8 cellular contexts compared by ENCODE assay signal in genomic region chr6:26322645-26323482, GRCh38. TPM values are rescaled to one million over a fixed set of nuclear protein-coding genes. Genes with fewer than 3 reads are reported as not detected.
DNase-seq lines count a peak whose midpoint lies in the region; ATAC-seq, FAIRE-seq and TF ChIP-seq lines count a peak whose summit lies in the region.

No MANE protein-coding gene starts in this region.

- 33 to 34% methylated on average over 21 of the region's 21 CpGs for WGBS in GM23248 (ENCODE audit: low coverage in 1 of 2, low lambda C conversion rate in 2 of 2, missing lambda C conversion rate in 2 of 2), 2 experiments

- H3K27me3 Mint-ChIP-seq in CD8-positive, alpha-beta T cell (ENCODE audit: low read depth): peaks cover 15% of the 10 kb centered on the region
- peaks cover 13% of the 10 kb centered on the region for H3K27me3 Mint-ChIP-seq in T-helper 17 cell

- H3K79me2 ChIP-seq in GM23248 (ENCODE audit: insufficient read depth): no peaks in the 10 kb centered on the region

- peak overlapping the region; percentile 96 for H2AFZ ChIP-seq in GM23248

- H4K20me1 ChIP-seq in GM23248 (ENCODE audit: insufficient read depth): no peaks in the 10 kb centered on the region

- TF ChIP-seq CTCF in CD8-positive, alpha-beta T cell (IDR thresholded peaks at IDR 0.05): no peak
- TF ChIP-seq CTCF in bronchial epithelial cell (IDR thresholded peaks at IDR 0.05; ENCODE audit: insufficient read depth, low read length, severe bottlenecking): no peak

- in situ Hi-C loops in GM23248 (cut with MboI): loop anchor here (25.0 kb wide), 1 partner anchor 814 kb away; a partner anchor contains a TSS

- H3F3A ChIP-seq in GM23248 (ENCODE audit: insufficient read depth): peaks cover 36% of the 10 kb centered on the region

- no peak overlapping the region for H3K27ac ChIP-seq in CD8-positive, alpha-beta T cell (ENCODE audit: low read depth, low read length)
- H3K27ac ChIP-seq in GM23248: peak overlapping the region; percentile 62

- H3K36me3 ChIP-seq in CD8-positive, alpha-beta T cell (ENCODE audit: insufficient read depth, low read length): no peaks in the 10 kb centered on the region
- no peaks in the 10 kb centered on the region for H3K36me3 ChIP-seq in GM23248 (ENCODE audit: low read depth)
- H3K36me3 ChIP-seq in bronchial epithelial cell (ENCODE audit: control insufficient read depth, insufficient read depth, low read length): no peaks in the 10 kb centered on the region

- peak overlapping the region; percentile 75 for H3K9ac ChIP-seq in GM23248

- H3K4me1 Mint-ChIP-seq in CD8-positive, alpha-beta T cell (ENCODE audit: low read depth): peaks cover 24% of the 10 kb centered on the region
- peaks cover 24% of the 10 kb centered on the region for H3K4me1 Mint-ChIP-seq in T-helper 17 cell

- CTCF ChIA-PET in CD8-positive, alpha-beta T cell (lab: Charles Lee): interaction anchor here (0.7 to 6.3 kb wide), 13 partner anchors 8 to 249 kb away, joined by 3 to 24 read pairs (median 4); a partner anchor contains a TSS

- no peaks in the 10 kb centered on the region for H3K36me3 Mint-ChIP-seq in CD8-positive, alpha-beta T cell
- no peaks in the 10 kb centered on the region for H3K36me3 Mint-ChIP-seq in T-helper 17 cell (ENCODE audit: low read depth)

- peaks cover 5% of the 10 kb centered on the region for H3K4me1 ChIP-seq in CD8-positive, alpha-beta T cell (ENCODE audit: insufficient read depth, low read length)
- no peaks in the 10 kb centered on the region for H3K4me1 ChIP-seq in GM23248 (ENCODE audit: insufficient read depth)

- peak; percentile 65 for ATAC-seq in CD8-positive, alpha-beta T cell
- peak; percentile 67 for ATAC-seq in T-helper 17 cell

- intact Hi-C loops in CD8-positive, alpha-beta T cell (cut with DNase I, micrococcal nuclease): loop anchor here (1.0 to 10.0 kb wide), 6 partner anchors 10 to 1572 kb away; a partner anchor contains a TSS

- peak overlapping the region; percentile 64 for H3K4me3 ChIP-seq in CD8-positive, alpha-beta T cell (ENCODE audit: low read depth, low read length)
- H3K4me3 ChIP-seq in GM23248: peak overlapping the region; percentile 76
- H3K4me3 ChIP-seq in bronchial epithelial cell (ENCODE audit: low read depth, low read length): peak overlapping the region; percentile 58

- H3K9me2 ChIP-seq in GM23248 (ENCODE audit: insufficient read depth): no peaks in the 10 kb centered on the region

- POLR2A ChIA-PET in CD8-positive, alpha-beta T cell (lab: Charles Lee): interaction anchor here (1.0 to 2.5 kb wide), 16 partner anchors 8 to 233 kb away, joined by 3 to 15 read pairs (median 6); partner anchors contain the start of gene HMGN4

- no peak for FAIRE-seq in bronchial epithelial cell (lab: Jason Lieb, UNC)

- H3K4me3 Mint-ChIP-seq in CD8-positive, alpha-beta T cell: peak overlapping the region; percentile 88
- peak overlapping the region; percentile 80 for H3K4me3 Mint-ChIP-seq in T-helper 17 cell

- peak overlapping the region; percentile 90 for H3K27ac Mint-ChIP-seq in CD8-positive, alpha-beta T cell
- peak overlapping the region; percentile 91 for H3K27ac Mint-ChIP-seq in T-helper 17 cell

- no peaks in the 10 kb centered on the region for H3K27me3 ChIP-seq in CD8-positive, alpha-beta T cell (ENCODE audit: insufficient read depth, low read length)
- H3K27me3 ChIP-seq in GM23248 (replicated peaks; ENCODE audit: insufficient read depth) (no peaks in the 10 kb centered on the region), bronchial epithelial cell (ENCODE audit: control insufficient read depth, insufficient read depth, low read length) (no peaks in the 10 kb centered on the region)

- peak overlapping the region; percentile 63 for H3K4me2 ChIP-seq in GM23248 (ENCODE audit: unreplicated experiment)

- peak in 6 of 7 experiments; percentile 32 to 62 (median 54) for DNase-seq in CD8-positive, alpha-beta T cell
- DNase-seq in GM23248: peak; percentile 86
- DNase-seq in NCI-H187 (lab: John Stamatoyannopoulos, UW): peak; percentile 49 to 73
- DNase-seq in T-helper 17 cell: peak in 1 of 3 donors; percentile 35
- DNase-seq in bronchial epithelial cell (ENCODE audit: low read depth): peak; percentile 85
- peak; percentile 75 for DNase-seq in islet precursor cell
- DNase-seq in stimulated activated CD4-positive, alpha-beta T cell treated with anti-CD3 and anti-CD28 coated beads, Interleukin-2, amount 100 ng/mL, for 24 hours: peak; percentile 61 to 79
- DNase-seq in NCI-H1048 (lab: John Stamatoyannopoulos, UW): no peak

- H3K9me3 ChIP-seq in CD8-positive, alpha-beta T cell (ENCODE audit: low read length): no peaks in the 10 kb centered on the region
- H3K9me3 ChIP-seq in GM23248 (ENCODE audit: low read depth) (no peaks in the 10 kb centered on the region), T-helper 17 cell (ENCODE audit: control insufficient read depth, low read length, poor library complexity, severe bottlenecking) (no peaks in the 10 kb centered on the region)

- H3K9me3 Mint-ChIP-seq in CD8-positive, alpha-beta T cell: peaks cover 9% of the 10 kb centered on the region

RNA-seq across cellular contexts. Expression of gene BTN3A2, which starts 42.1 kb away (rescaled TPM):
- 10 to 100 TPM; 38.4 to 43.6 TPM for total RNA-seq in CD8-positive, alpha-beta T cell
- total RNA-seq in GM23248 (2014; rRNA removed; shearing (Covaris generic)): 12.9 and 14.5 TPM in 2 replicates
- 7.9 and 9.5 TPM in 2 replicates for polyA plus RNA-seq in GM23248 (2016; fragmentation: Nextera tagmentation; extraction: Ambion mirVana)
- total RNA-seq in T-helper 17 cell: 100 to 1,000 TPM; 115 to 147 TPM
- 0.51 and 1.3 TPM in 2 replicates for total RNA-seq in bronchial epithelial cell
